ENCODE assay signal across 19 cellular contexts in genomic region chr12:4174417-4174816, GRCh38.
DNase-seq lines count a peak whose midpoint lies in the region; ATAC-seq, FAIRE-seq and TF ChIP-seq lines count a peak whose summit lies in the region.
"Had no signal": no experiment of that assay in that cellular context is flagged by ENCODE, and none has a peak within 500 bp of the region (broad histone marks: within the 10 kb centered on the region; RNA-seq: fewer than 3 reads in every experiment).

No MANE protein-coding gene starts in this region.

- H3K4me3 ChIP-seq in NB4 (ENCODE audit: low read depth, low read length): no peak overlapping the region
- H3K4me3 ChIP-seq in coronary artery: no peak overlapping the region

- no peak overlapping the region for H3K27ac ChIP-seq in coronary artery

- TF ChIP-seq POLR2A in NB4 (IDR thresholded peaks at IDR 0.05; ENCODE audit: extremely low read depth, insufficient read length) (no peak), GM12891 (IDR thresholded peaks at IDR 0.05; ENCODE audit: low read depth, low read length) (no peak)

- H3K27ac Mint-ChIP-seq in activated CD8-positive, alpha-beta T cell treated with anti-CD3 and anti-CD28 coated beads, Interleukin-2, amount 10 ng/mL, durations not matched to agents 7 days and 5 days: no peak overlapping the region
- no peak overlapping the region for H3K27ac Mint-ChIP-seq in activated CD8-positive, alpha-beta T cell treated with anti-CD3 and anti-CD28 coated beads for 36 hours
- H3K27ac Mint-ChIP-seq: H9 had no signal

- H3K27me3 Mint-ChIP-seq in activated CD8-positive, alpha-beta T cell treated with anti-CD3 and anti-CD28 coated beads, Interleukin-2, amount 10 ng/mL, durations not matched to agents 7 days and 5 days (ENCODE audit: low read depth): no peaks in the 10 kb centered on the region
- H3K27me3 Mint-ChIP-seq in activated CD8-positive, alpha-beta T cell treated with anti-CD3 and anti-CD28 coated beads for 36 hours: no peaks in the 10 kb centered on the region

- CTCF ChIA-PET in activated CD8-positive, alpha-beta T cell treated with anti-CD3 and anti-CD28 coated beads, Interleukin-2, amount 10 ng/mL, durations not matched to agents 7 days and 5 days (lab: Charles Lee): interaction anchor here (1.0 to 1.4 kb wide), 2 partner anchors 10 to 66 kb away, joined by 3 to 4 read pairs; no protein-coding TSS in a partner anchor
- CTCF ChIA-PET in activated CD8-positive, alpha-beta T cell treated with anti-CD3 and anti-CD28 coated beads for 36 hours (lab: Charles Lee): interaction anchor here (1.0 kb wide), 1 partner anchor 32 kb away, joined by 3 read pairs; no protein-coding TSS in a partner anchor

- H3K4me3 Mint-ChIP-seq in activated CD8-positive, alpha-beta T cell treated with anti-CD3 and anti-CD28 coated beads, Interleukin-2, amount 10 ng/mL, durations not matched to agents 7 days and 5 days: no peak overlapping the region
- no peak overlapping the region for H3K4me3 Mint-ChIP-seq in activated CD8-positive, alpha-beta T cell treated with anti-CD3 and anti-CD28 coated beads for 36 hours
- H3K4me3 Mint-ChIP-seq: H9 had no signal

- TF ChIP-seq CTCF in activated CD8-positive, alpha-beta T cell treated with anti-CD3 and anti-CD28 coated beads for 36 hours (IDR thresholded peaks at IDR 0.05): no peak
- TF ChIP-seq CTCF in NB4 (IDR thresholded peaks at IDR 0.05; ENCODE audit: low read depth, low read length): no peak
- no peak for TF ChIP-seq CTCF in coronary artery (IDR thresholded peaks at IDR 0.05)

- H3K4me1 Mint-ChIP-seq in activated CD8-positive, alpha-beta T cell treated with anti-CD3 and anti-CD28 coated beads, Interleukin-2, amount 10 ng/mL, durations not matched to agents 7 days and 5 days (ENCODE audit: low read depth): peaks cover 38% of the 10 kb centered on the region
- peaks cover 28% of the 10 kb centered on the region for H3K4me1 Mint-ChIP-seq in activated CD8-positive, alpha-beta T cell treated with anti-CD3 and anti-CD28 coated beads for 36 hours (ENCODE audit: low read depth)

- H3K36me3 Mint-ChIP-seq in activated CD8-positive, alpha-beta T cell treated with anti-CD3 and anti-CD28 coated beads, Interleukin-2, amount 10 ng/mL, durations not matched to agents 7 days and 5 days (ENCODE audit: low read depth): peaks cover 5% of the 10 kb centered on the region
- H3K36me3 Mint-ChIP-seq in activated CD8-positive, alpha-beta T cell treated with anti-CD3 and anti-CD28 coated beads for 36 hours (ENCODE audit: low read depth): no peaks in the 10 kb centered on the region

- ATAC-seq in activated CD8-positive, alpha-beta T cell treated with anti-CD3 and anti-CD28 coated beads, Interleukin-2, amount 10 ng/mL, durations not matched to agents 7 days and 5 days: no peak
- ATAC-seq in activated CD8-positive, alpha-beta T cell treated with anti-CD3 and anti-CD28 coated beads for 36 hours: no peak
- no peak for ATAC-seq in HG03571 (IDR thresholded peaks at IDR 0.05; ENCODE audit: unreplicated experiment)
- ATAC-seq: SK-N-SH treated with all-trans-retinoic acid at 6 μM for 48 hours had no signal

- H3K9me3 Mint-ChIP-seq in activated CD8-positive, alpha-beta T cell treated with anti-CD3 and anti-CD28 coated beads, Interleukin-2, amount 10 ng/mL, durations not matched to agents 7 days and 5 days (ENCODE audit: insufficient read depth): no peaks in the 10 kb centered on the region
- H3K9me3 Mint-ChIP-seq in activated CD8-positive, alpha-beta T cell treated with anti-CD3 and anti-CD28 coated beads for 36 hours: peaks cover 1% of the 10 kb centered on the region
- H3K9me3 Mint-ChIP-seq: H9 had no signal

- intact Hi-C loops in activated CD8-positive, alpha-beta T cell treated with anti-CD3 and anti-CD28 coated beads for 36 hours (cut with micrococcal nuclease): no loop called here

- no peak for FAIRE-seq in GM12891 (lab: Jason Lieb, UNC)
- FAIRE-seq: A204.1, GM19239, RCC 7860 had no signal

- DNase-seq in activated CD8-positive, alpha-beta T cell treated with anti-CD3 and anti-CD28 coated beads, Interleukin-2, amount 10 ng/mL, durations not matched to agents 7 days and 5 days: peak; percentile 15
- no peak for DNase-seq in activated CD8-positive, alpha-beta T cell treated with anti-CD3 and anti-CD28 coated beads for 36 hours
- DNase-seq in NB4 (ENCODE audit: low read depth) (peak; percentile 69), globus pallidus (ENCODE audit: low spot score) (peak; percentile 48), GM12891 (ENCODE audit: insufficient read length, low spot score) (no peak), coronary artery (ENCODE audit: low spot score) (no peak), SIG-M5 treated with dmso at 0.1 percent for 504 hours (lab: John Stamatoyannopoulos, UW; ENCODE audit: unreplicated experiment) (no peak)
- DNase-seq: DMS 273 treated with DMSO at 0.1 percent for 48 hours, H9, IMR-90, NCI-H1417 treated with DMSO at 0.1 percent for 48 hours, NCI-H2029, NCI-H748 treated with DMSO at 0.1 percent for 48 hours, Right ventricle myocardium superior had no signal

- POLR2A ChIA-PET in activated CD8-positive, alpha-beta T cell treated with anti-CD3 and anti-CD28 coated beads, Interleukin-2, amount 10 ng/mL, durations not matched to agents 7 days and 5 days (lab: Charles Lee): interaction anchor here (1.6 kb wide), 1 partner anchor 10 kb away, joined by 10 read pairs; no protein-coding TSS in a partner anchor
- POLR2A ChIA-PET in activated CD8-positive, alpha-beta T cell treated with anti-CD3 and anti-CD28 coated beads for 36 hours (lab: Charles Lee): interaction anchor here (1.0 to 3.0 kb wide), 2 partner anchors 10 to 41 kb away, joined by 3 to 13 read pairs; no protein-coding TSS in a partner anchor

TF ChIP-seq in GM12891, 5 proteins besides CTCF, POLR2A, EP300 and RAD21:
- no peak for TF ChIP-seq SPI1 (IDR thresholded peaks at IDR 0.05; ENCODE audit: low read depth, low read length)
- TF ChIP-seq POLR2AphosphoS5 (IDR thresholded peaks at IDR 0.05; ENCODE audit: low read depth, low read length): no peak
- TF ChIP-seq PAX5 (IDR thresholded peaks at IDR 0.05; ENCODE audit: insufficient read depth, low read length, severe bottlenecking): no peak
- no peak for TF ChIP-seq TAF1 (IDR thresholded peaks at IDR 0.05; ENCODE audit: low read depth, low read length)
- TF ChIP-seq POU2F2 (IDR thresholded peaks at IDR 0.05; ENCODE audit: low read depth, low read length): no peak

Comparison
In these comparisons a context has a peak if more than half of its experiments do, and no peak if none do; other contexts are left out.
1. DNase-seq: peak in activated CD8-positive, alpha-beta T cell treated with anti-CD3 and anti-CD28 coated beads, Interleukin-2, amount 10 ng/mL, durations not matched to agents 7 days and 5 days (single experiment), NB4 (single experiment) and globus pallidus (single experiment); none in activated CD8-positive, alpha-beta T cell treated with anti-CD3 and anti-CD28 coated beads for 36 hours (single experiment), GM12891 (single experiment), coronary artery (single experiment) and SIG-M5 treated with dmso at 0.1 percent for 504 hours (single experiment).